In genomic region chr2:231672617-231673347, GRCh38 we compare ENCODE assay signal across 1 cellular context.
A peak's percentile ranks its signal among the peaks of the same experiment; 100 is the strongest.
TF ChIP-seq lines count a peak whose summit lies in the region.

No MANE protein-coding gene starts in this region.

TF ChIP-seq in WTC11, 78 proteins besides CTCF, POLR2A, EP300 and RAD21 (continued from another document):
- no peak for TF ChIP-seq CREM (CRISPR knock-in tag; IDR thresholded peaks at IDR 0.05)
- TF ChIP-seq CBFB (CRISPR knock-in tag; IDR thresholded peaks at IDR 0.05; ENCODE audit: low read depth), result no peak
- TF ChIP-seq, protein P1, sequence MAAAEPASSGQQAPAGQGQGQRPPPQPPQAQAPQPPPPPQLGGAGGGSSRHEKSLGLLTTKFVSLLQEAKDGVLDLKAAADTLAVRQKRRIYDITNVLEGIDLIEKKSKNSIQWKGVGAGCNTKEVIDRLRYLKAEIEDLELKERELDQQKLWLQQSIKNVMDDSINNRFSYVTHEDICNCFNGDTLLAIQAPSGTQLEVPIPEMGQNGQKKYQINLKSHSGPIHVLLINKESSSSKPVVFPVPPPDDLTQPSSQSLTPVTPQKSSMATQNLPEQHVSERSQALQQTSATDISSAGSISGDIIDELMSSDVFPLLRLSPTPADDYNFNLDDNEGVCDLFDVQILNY (CRISPR knock-in tag; IDR thresholded peaks at IDR 0.05), result no peak
- TF ChIP-seq, protein P2, sequence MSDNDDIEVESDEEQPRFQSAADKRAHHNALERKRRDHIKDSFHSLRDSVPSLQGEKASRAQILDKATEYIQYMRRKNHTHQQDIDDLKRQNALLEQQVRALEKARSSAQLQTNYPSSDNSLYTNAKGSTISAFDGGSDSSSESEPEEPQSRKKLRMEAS (CRISPR knock-in tag; IDR thresholded peaks at IDR 0.05), result peak; percentile 73
- peak; percentile 71 for TF ChIP-seq SMAD3 (CRISPR knock-in tag; IDR thresholded peaks at IDR 0.05; ENCODE audit: borderline replicate concordance)
- no peak for TF ChIP-seq ZNF121 (CRISPR knock-in tag; IDR thresholded peaks at IDR 0.05)
- TF ChIP-seq NFATC4 (CRISPR knock-in tag; IDR thresholded peaks at IDR 0.05), result no peak
- no peak for TF ChIP-seq ETV6 (CRISPR knock-in tag; IDR thresholded peaks at IDR 0.05)
- TF ChIP-seq HMGXB4 (CRISPR knock-in tag; IDR thresholded peaks at IDR 0.05), result no peak
- 0 out of 2 replicates have a peak, but pooled peaks have one; percentile 20 for TF ChIP-seq KAT7 (CRISPR knock-in tag; IDR thresholded peaks at IDR 0.05; ENCODE audit: borderline replicate concordance)
- no peak for TF ChIP-seq ZNF396 (CRISPR knock-in tag; IDR thresholded peaks at IDR 0.05; ENCODE audit: borderline replicate concordance)
- 0 out of 2 replicates have a peak, but pooled peaks have one; percentile 66 for TF ChIP-seq STAT6 (CRISPR knock-in tag; conservative IDR thresholded peaks at IDR 0.05; ENCODE audit: low read depth)
- TF ChIP-seq AR (CRISPR knock-in tag; IDR thresholded peaks at IDR 0.05), result no peak
- TF ChIP-seq, protein P3, sequence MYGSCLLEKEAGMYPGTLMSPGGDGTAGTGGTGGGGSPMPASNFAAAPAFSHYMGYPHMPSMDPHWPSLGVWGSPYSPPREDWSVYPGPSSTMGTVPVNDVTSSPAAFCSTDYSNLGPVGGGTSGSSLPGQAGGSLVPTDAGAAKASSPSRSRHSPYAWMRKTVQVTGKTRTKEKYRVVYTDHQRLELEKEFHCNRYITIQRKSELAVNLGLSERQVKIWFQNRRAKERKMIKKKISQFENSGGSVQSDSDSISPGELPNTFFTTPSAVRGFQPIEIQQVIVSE (CRISPR knock-in tag; IDR thresholded peaks at IDR 0.05; ENCODE audit: borderline replicate concordance), result no peak
- no peak for TF ChIP-seq HMGA2 (CRISPR knock-in tag; IDR thresholded peaks at IDR 0.05)
- TF ChIP-seq FOXP1 (CRISPR knock-in tag; IDR thresholded peaks at IDR 0.05; ENCODE audit: borderline replicate concordance), result no peak
- no peak for TF ChIP-seq IRF2 (CRISPR knock-in tag; IDR thresholded peaks at IDR 0.05; ENCODE audit: borderline replicate concordance, low read depth)
- TF ChIP-seq CREB1 (CRISPR knock-in tag; IDR thresholded peaks at IDR 0.05), result no peak
- peak; percentile 68; the same call in 1 of the 2 replicates for TF ChIP-seq ZNF219 (CRISPR knock-in tag; IDR thresholded peaks at IDR 0.05; ENCODE audit: borderline replicate concordance)
- peak; percentile 58; the same call in 1 of the 2 replicates for TF ChIP-seq GABPB1 (CRISPR knock-in tag; IDR thresholded peaks at IDR 0.05)
- no peak for TF ChIP-seq NR2C2 (CRISPR knock-in tag; IDR thresholded peaks at IDR 0.05)
